In the genomic region with DNA sequence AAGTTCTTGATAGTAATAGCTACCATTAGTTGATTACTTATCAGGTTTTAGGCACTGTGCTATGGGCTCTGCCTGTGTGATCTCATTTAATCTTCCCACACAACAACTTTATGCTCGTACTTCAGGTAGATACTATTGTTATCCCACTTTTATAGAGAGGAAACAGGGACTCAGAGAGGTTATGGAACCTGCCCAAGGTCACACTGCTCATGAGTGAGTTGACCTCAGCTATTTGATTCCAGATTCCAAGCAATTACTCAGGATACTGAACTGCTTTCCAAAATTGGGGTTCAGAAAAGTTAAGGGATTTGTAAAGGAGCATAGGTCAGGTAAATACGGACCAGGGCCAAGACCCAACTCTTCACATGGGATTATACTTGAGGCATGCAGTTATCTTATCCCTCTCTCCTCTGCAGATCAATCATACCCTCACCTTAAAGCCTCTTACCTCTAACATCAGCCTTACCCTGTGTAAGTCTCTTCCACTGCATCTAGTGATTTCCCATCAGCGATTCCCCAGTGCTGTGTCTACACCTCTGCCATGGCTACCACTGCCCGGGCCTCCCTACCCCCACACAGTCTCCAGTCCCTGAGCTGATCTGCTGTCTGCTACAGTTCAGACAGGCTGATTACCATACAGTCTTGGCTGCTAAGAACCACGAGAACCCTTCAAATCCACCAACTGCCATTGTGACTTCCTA, we compare ENCODE assay signal across 28 cellular contexts.
A peak's percentile ranks its signal among the peaks of the same experiment; 100 is the strongest.
DNase-seq lines count a peak whose midpoint lies in the region; ATAC-seq and TF ChIP-seq lines count a peak whose summit lies in the region.
"Had no signal": no experiment of that assay in that cellular context is flagged by ENCODE, and none has a peak within 500 bp of the region (broad histone marks: within the 10 kb centered on the region; RNA-seq: fewer than 3 reads in every experiment).

No MANE protein-coding gene starts in this region.

- H3K9me3 Mint-ChIP-seq in nephron progenitor cell, result no peaks in the 10 kb centered on the region
- H3K9me3 Mint-ChIP-seq: CD8-positive, alpha-beta memory T cell had no signal

- H3K27me3 Mint-ChIP-seq in nephron progenitor cell (ENCODE audit: low read depth, poor library complexity), result peaks cover 2% of the 10 kb centered on the region

- H3K36me3 Mint-ChIP-seq in nephron progenitor cell (ENCODE audit: low read depth), result peaks cover 79% of the 10 kb centered on the region
- H3K36me3 Mint-ChIP-seq: CD8-positive, alpha-beta memory T cell had no signal

- DNase-seq in AG20443 (ENCODE audit: low spot score), result peak; percentile 23
- peak; percentile 57 for DNase-seq in MG63
- peak; percentile 42 for DNase-seq in fibroblast of mammary gland (ENCODE audit: low read depth)
- no peak for DNase-seq in nephron progenitor cell
- no peak for DNase-seq in NCI-H187 (lab: John Stamatoyannopoulos, UW)
- no peak for DNase-seq in NCI-H2029 treated with DMSO at 0.1 percent for 48 hours (lab: John Stamatoyannopoulos, UW)
- DNase-seq in NOMO-1 treated with dmso at 0.1 percent for 144 hours (lab: John Stamatoyannopoulos, UW; ENCODE audit: unreplicated experiment), result no peak
- DNase-seq: activated CD4-positive, alpha-beta T cell treated with anti-CD3 and anti-CD28 coated beads for 36 hours; activated CD8-positive, alpha-beta memory T cell treated with anti-CD3 and anti-CD28 coated beads for 24 hours; activated T-cell treated with anti-CD3 and anti-CD28 coated beads, Interleukin-2, amount 50 U/mL, for 1 hour; CD8-positive, alpha-beta memory T cell; dermis blood vessel endothelial cell; DMS53; GF-D8; glutamatergic neuron; Karpas-422; kidney; mammary epithelial cell; NCI-H1092; NCI-H2107; NCI-H510A; nucleus accumbens; small intestine; upper lobe of right lung had no signal

- no peaks in the 10 kb centered on the region for H3K9me3 ChIP-seq in MG63
- H3K9me3 ChIP-seq: A549, upper lobe of right lung had no signal

- no peak for ATAC-seq in GM21367 (IDR thresholded peaks at IDR 0.05; ENCODE audit: unreplicated experiment)
- ATAC-seq: activated CD4-positive, alpha-beta T cell treated with anti-CD3 and anti-CD28 coated beads for 36 hours; HCT116; upper lobe of right lung had no signal

- peaks cover 18% of the 10 kb centered on the region for H3K4me1 Mint-ChIP-seq in nephron progenitor cell
- H3K4me1 Mint-ChIP-seq: activated CD4-positive, alpha-beta T cell treated with anti-CD3 and anti-CD28 coated beads for 36 hours; B cell; CD8-positive, alpha-beta memory T cell had no signal

- peaks cover 36% of the 10 kb centered on the region for H3K36me3 ChIP-seq in MG63
- H3K36me3 ChIP-seq: upper lobe of right lung had no signal

- TF ChIP-seq CTCF in fibroblast of mammary gland (conservative IDR thresholded peaks at IDR 0.05; ENCODE audit: control insufficient read depth, insufficient read depth, low read depth, low read length), result no peak
- TF ChIP-seq CTCF in nephron progenitor cell (IDR thresholded peaks at IDR 0.05), result no peak

- no peaks in the 10 kb centered on the region for H3K27me3 ChIP-seq in MG63
- H3K27me3 ChIP-seq: upper lobe of right lung had no signal

- H3K27ac Mint-ChIP-seq in nephron progenitor cell, result peak overlapping the region; percentile 14
- H3K27ac Mint-ChIP-seq: activated CD4-positive, alpha-beta T cell treated with anti-CD3 and anti-CD28 coated beads for 36 hours; B cell; CD8-positive, alpha-beta memory T cell had no signal

- H3K4me3 ChIP-seq in MG63 (no peak overlapping the region), fibroblast of mammary gland (ENCODE audit: control insufficient read depth, low read depth, low read length) (no peak overlapping the region)
- H3K4me3 ChIP-seq: A549, upper lobe of right lung had no signal

- no peak overlapping the region for H3K4me3 Mint-ChIP-seq in nephron progenitor cell
- H3K4me3 Mint-ChIP-seq: activated CD4-positive, alpha-beta T cell treated with anti-CD3 and anti-CD28 coated beads for 36 hours; B cell; CD8-positive, alpha-beta memory T cell had no signal

Comparison
In these comparisons a context has a peak if more than half of its experiments do, and no peak if none do; other contexts are left out.
1. DNase-seq: peak in AG20443 (single experiment), MG63 (single experiment) and fibroblast of mammary gland (single experiment); none in nephron progenitor cell (single experiment), NCI-H187 (0 of 2), NCI-H2029 treated with DMSO at 0.1 percent for 48 hours (single experiment) and NOMO-1 treated with dmso at 0.1 percent for 144 hours (single experiment).